ENCODE assay signal across 2 cellular contexts in genomic region chr7:42980084-42980483, GRCh38.
A peak's percentile ranks its signal among the peaks of the same experiment; 100 is the strongest.
TF ChIP-seq lines count a peak whose summit lies in the region.

No MANE protein-coding gene starts in this region.

TF ChIP-seq in K562, 482 proteins besides CTCF, POLR2A, EP300 and RAD21:
- no peak for TF ChIP-seq SMAD2 (IDR thresholded peaks at IDR 0.05; ENCODE audit: low read depth, low read length)
- TF ChIP-seq KLF16 (IDR thresholded peaks at IDR 0.05) = no peak
- TF ChIP-seq ZNF766 (CRISPR knock-in tag; conservative IDR thresholded peaks at IDR 0.05) = no peak
- TF ChIP-seq ZNF274 (IDR thresholded peaks at IDR 0.05; ENCODE audit: borderline replicate concordance, low read depth, low read length) = no peak
- no peak for TF ChIP-seq ZNF280A (IDR thresholded peaks at IDR 0.05; ENCODE audit: low read depth, partially characterized antibody)
- TF ChIP-seq GATA2 (CRISPR knock-in tag; IDR thresholded peaks at IDR 0.05) = 0 out of 2 replicates have a peak, but pooled peaks have one; percentile 30
- TF ChIP-seq ASH1L (IDR thresholded peaks at IDR 0.05; ENCODE audit: borderline replicate concordance, low read depth, partially characterized antibody) = no peak
- TF ChIP-seq CSDE1 (IDR thresholded peaks at IDR 0.05) = no peak
- 0 out of 2 replicates have a peak, but pooled peaks have one; percentile 22 for TF ChIP-seq ZNF592 (IDR thresholded peaks at IDR 0.05)
- peak; percentile 67; the same call in 1 of the 2 replicates for TF ChIP-seq EHMT2 (IDR thresholded peaks at IDR 0.05)
- peak; percentile 89 for TF ChIP-seq HMBOX1 (IDR thresholded peaks at IDR 0.05)
- peak; percentile 48; the same call in 1 of the 2 replicates for TF ChIP-seq DPF2 (IDR thresholded peaks at IDR 0.05)
- TF ChIP-seq MTA1 (IDR thresholded peaks at IDR 0.05; ENCODE audit: borderline replicate concordance) = no peak
- TF ChIP-seq NRF1 (conservative IDR thresholded peaks at IDR 0.05 in 1 of 2, IDR thresholded peaks at IDR 0.05 in 1 of 2) = no peak

TF ChIP-seq in WTC11, 78 proteins besides CTCF, POLR2A, EP300 and RAD21:
- TF ChIP-seq ERG (CRISPR knock-in tag; IDR thresholded peaks at IDR 0.05) (no peak), USF2 (CRISPR knock-in tag; IDR thresholded peaks at IDR 0.05) (no peak), IRF1 (CRISPR knock-in tag; IDR thresholded peaks at IDR 0.05) (no peak), ATF3 (CRISPR knock-in tag; conservative IDR thresholded peaks at IDR 0.05) (no peak), STAT6 (CRISPR knock-in tag; conservative IDR thresholded peaks at IDR 0.05; ENCODE audit: low read depth) (no peak), ETV6 (CRISPR knock-in tag; IDR thresholded peaks at IDR 0.05) (no peak), TP53 (CRISPR knock-in tag; IDR thresholded peaks at IDR 0.05) (no peak), NFATC4 (CRISPR knock-in tag; IDR thresholded peaks at IDR 0.05) (no peak), ZNF121 (CRISPR knock-in tag; IDR thresholded peaks at IDR 0.05) (no peak), SMAD3 (CRISPR knock-in tag; IDR thresholded peaks at IDR 0.05; ENCODE audit: borderline replicate concordance) (no peak), GABPB1 (CRISPR knock-in tag; IDR thresholded peaks at IDR 0.05) (no peak), ZNF532 (CRISPR knock-in tag; IDR thresholded peaks at IDR 0.05; ENCODE audit: borderline replicate concordance) (no peak), CREM (CRISPR knock-in tag; IDR thresholded peaks at IDR 0.05) (no peak)
